Comparison of ENCODE assay signal across 1 cellular context in the genomic region with DNA sequence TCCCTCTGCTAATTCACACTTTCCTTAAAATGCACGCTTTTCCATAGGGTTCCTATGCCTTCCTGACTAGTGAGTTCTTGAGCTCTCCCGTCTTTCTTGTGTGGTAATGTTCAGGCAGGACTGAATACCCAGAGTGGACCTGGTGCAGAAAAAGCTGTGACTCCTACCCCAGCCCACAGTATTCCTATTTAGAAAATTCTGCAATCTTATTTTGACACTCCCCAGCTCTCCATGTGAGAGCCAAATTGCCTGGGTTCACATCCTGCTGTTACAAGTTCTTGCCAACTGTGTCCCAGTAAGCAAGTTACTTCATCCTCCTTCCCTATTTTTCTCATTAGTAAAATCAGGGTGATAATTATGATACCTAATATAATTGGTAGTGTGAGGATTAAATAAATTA.
TF ChIP-seq lines count a peak whose summit lies in the region.

No MANE protein-coding gene starts in this region.

TF ChIP-seq in H1, 55 proteins besides CTCF, POLR2A, EP300 and RAD21:
- TF ChIP-seq BRCA1 (IDR thresholded peaks at IDR 0.05; ENCODE audit: low read depth, low read length) = no peak
- TF ChIP-seq SP1 (IDR thresholded peaks at IDR 0.05; ENCODE audit: low read depth, low read length) = no peak
- TF ChIP-seq, protein P1, sequence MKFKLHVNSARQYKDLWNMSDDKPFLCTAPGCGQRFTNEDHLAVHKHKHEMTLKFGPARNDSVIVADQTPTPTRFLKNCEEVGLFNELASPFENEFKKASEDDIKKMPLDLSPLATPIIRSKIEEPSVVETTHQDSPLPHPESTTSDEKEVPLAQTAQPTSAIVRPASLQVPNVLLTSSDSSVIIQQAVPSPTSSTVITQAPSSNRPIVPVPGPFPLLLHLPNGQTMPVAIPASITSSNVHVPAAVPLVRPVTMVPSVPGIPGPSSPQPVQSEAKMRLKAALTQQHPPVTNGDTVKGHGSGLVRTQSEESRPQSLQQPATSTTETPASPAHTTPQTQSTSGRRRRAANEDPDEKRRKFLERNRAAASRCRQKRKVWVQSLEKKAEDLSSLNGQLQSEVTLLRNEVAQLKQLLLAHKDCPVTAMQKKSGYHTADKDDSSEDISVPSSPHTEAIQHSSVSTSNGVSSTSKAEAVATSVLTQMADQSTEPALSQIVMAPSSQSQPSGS (IDR thresholded peaks at IDR 0.05; ENCODE audit: low read length) = no peak
- TF ChIP-seq CEBPB (IDR thresholded peaks at IDR 0.05; ENCODE audit: low read depth, low read length) = no peak
- no peak for TF ChIP-seq YY1 (IDR thresholded peaks at IDR 0.05; ENCODE audit: low read depth, low read length)
- no peak for TF ChIP-seq SRF (IDR thresholded peaks at IDR 0.05; ENCODE audit: low read depth, low read length)
- TF ChIP-seq EGR1 (IDR thresholded peaks at IDR 0.05; ENCODE audit: borderline replicate concordance, low read depth, low read length) = no peak
- TF ChIP-seq PHF8 (conservative IDR thresholded peaks at IDR 0.05; ENCODE audit: low read depth, low read length) = no peak
- TF ChIP-seq FOSL1 (IDR thresholded peaks at IDR 0.05; ENCODE audit: insufficient read depth, low read depth, low read length) = no peak
- TF ChIP-seq POU5F1 (IDR thresholded peaks at IDR 0.05; ENCODE audit: low read depth, low read length) = no peak
- TF ChIP-seq HDAC6 (IDR thresholded peaks at IDR 0.05; ENCODE audit: low read depth, low read length) = no peak
- no peak for TF ChIP-seq CHD2 (IDR thresholded peaks at IDR 0.05; ENCODE audit: low read length)
- TF ChIP-seq HDAC2 (IDR thresholded peaks at IDR 0.05; ENCODE audit: borderline replicate concordance in 1 of 2, low read depth in 2 of 2, low read length in 2 of 2) = no peak
- no peak for TF ChIP-seq SIRT6 (IDR thresholded peaks at IDR 0.05; ENCODE audit: low read length)
- no peak for TF ChIP-seq TAF7 (optimal IDR thresholded peaks at IDR 0.05; ENCODE audit: borderline replicate concordance, low read depth, low read length)
- no peak for TF ChIP-seq NRF1 (IDR thresholded peaks at IDR 0.05; ENCODE audit: low read depth, low read length)
- TF ChIP-seq GTF2F1 (IDR thresholded peaks at IDR 0.05; ENCODE audit: borderline replicate concordance, low read depth, low read length) = no peak
- TF ChIP-seq TEAD4 (IDR thresholded peaks at IDR 0.05; ENCODE audit: low read depth, low read length) = no peak
- TF ChIP-seq, protein P2, sequence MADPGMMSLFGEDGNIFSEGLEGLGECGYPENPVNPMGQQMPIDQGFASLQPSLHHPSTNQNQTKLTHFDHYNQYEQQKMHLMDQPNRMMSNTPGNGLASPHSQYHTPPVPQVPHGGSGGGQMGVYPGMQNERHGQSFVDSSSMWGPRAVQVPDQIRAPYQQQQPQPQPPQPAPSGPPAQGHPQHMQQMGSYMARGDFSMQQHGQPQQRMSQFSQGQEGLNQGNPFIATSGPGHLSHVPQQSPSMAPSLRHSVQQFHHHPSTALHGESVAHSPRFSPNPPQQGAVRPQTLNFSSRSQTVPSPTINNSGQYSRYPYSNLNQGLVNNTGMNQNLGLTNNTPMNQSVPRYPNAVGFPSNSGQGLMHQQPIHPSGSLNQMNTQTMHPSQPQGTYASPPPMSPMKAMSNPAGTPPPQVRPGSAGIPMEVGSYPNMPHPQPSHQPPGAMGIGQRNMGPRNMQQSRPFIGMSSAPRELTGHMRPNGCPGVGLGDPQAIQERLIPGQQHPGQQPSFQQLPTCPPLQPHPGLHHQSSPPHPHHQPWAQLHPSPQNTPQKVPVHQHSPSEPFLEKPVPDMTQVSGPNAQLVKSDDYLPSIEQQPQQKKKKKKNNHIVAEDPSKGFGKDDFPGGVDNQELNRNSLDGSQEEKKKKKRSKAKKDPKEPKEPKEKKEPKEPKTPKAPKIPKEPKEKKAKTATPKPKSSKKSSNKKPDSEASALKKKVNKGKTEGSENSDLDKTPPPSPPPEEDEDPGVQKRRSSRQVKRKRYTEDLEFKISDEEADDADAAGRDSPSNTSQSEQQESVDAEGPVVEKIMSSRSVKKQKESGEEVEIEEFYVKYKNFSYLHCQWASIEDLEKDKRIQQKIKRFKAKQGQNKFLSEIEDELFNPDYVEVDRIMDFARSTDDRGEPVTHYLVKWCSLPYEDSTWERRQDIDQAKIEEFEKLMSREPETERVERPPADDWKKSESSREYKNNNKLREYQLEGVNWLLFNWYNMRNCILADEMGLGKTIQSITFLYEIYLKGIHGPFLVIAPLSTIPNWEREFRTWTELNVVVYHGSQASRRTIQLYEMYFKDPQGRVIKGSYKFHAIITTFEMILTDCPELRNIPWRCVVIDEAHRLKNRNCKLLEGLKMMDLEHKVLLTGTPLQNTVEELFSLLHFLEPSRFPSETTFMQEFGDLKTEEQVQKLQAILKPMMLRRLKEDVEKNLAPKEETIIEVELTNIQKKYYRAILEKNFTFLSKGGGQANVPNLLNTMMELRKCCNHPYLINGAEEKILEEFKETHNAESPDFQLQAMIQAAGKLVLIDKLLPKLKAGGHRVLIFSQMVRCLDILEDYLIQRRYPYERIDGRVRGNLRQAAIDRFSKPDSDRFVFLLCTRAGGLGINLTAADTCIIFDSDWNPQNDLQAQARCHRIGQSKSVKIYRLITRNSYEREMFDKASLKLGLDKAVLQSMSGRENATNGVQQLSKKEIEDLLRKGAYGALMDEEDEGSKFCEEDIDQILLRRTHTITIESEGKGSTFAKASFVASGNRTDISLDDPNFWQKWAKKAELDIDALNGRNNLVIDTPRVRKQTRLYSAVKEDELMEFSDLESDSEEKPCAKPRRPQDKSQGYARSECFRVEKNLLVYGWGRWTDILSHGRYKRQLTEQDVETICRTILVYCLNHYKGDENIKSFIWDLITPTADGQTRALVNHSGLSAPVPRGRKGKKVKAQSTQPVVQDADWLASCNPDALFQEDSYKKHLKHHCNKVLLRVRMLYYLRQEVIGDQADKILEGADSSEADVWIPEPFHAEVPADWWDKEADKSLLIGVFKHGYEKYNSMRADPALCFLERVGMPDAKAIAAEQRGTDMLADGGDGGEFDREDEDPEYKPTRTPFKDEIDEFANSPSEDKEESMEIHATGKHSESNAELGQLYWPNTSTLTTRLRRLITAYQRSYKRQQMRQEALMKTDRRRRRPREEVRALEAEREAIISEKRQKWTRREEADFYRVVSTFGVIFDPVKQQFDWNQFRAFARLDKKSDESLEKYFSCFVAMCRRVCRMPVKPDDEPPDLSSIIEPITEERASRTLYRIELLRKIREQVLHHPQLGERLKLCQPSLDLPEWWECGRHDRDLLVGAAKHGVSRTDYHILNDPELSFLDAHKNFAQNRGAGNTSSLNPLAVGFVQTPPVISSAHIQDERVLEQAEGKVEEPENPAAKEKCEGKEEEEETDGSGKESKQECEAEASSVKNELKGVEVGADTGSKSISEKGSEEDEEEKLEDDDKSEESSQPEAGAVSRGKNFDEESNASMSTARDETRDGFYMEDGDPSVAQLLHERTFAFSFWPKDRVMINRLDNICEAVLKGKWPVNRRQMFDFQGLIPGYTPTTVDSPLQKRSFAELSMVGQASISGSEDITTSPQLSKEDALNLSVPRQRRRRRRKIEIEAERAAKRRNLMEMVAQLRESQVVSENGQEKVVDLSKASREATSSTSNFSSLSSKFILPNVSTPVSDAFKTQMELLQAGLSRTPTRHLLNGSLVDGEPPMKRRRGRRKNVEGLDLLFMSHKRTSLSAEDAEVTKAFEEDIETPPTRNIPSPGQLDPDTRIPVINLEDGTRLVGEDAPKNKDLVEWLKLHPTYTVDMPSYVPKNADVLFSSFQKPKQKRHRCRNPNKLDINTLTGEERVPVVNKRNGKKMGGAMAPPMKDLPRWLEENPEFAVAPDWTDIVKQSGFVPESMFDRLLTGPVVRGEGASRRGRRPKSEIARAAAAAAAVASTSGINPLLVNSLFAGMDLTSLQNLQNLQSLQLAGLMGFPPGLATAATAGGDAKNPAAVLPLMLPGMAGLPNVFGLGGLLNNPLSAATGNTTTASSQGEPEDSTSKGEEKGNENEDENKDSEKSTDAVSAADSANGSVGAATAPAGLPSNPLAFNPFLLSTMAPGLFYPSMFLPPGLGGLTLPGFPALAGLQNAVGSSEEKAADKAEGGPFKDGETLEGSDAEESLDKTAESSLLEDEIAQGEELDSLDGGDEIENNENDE (IDR thresholded peaks at IDR 0.05; ENCODE audit: insufficient replicate concordance, low read length) = no peak
- no peak for TF ChIP-seq CTBP2 (IDR thresholded peaks at IDR 0.05; ENCODE audit: borderline replicate concordance, insufficient read depth, insufficient read length, low read length)
